In genomic region chr11:108556019-108556418, GRCh38 we compare ENCODE assay signal across 22 cellular contexts.
"Had no signal": no experiment of that assay in that cellular context is flagged by ENCODE, and none has a peak within 500 bp of the region (broad histone marks: within the 10 kb centered on the region; RNA-seq: fewer than 3 reads in every experiment).

No MANE protein-coding gene starts in this region.

- H3K27me3 Mint-ChIP-seq: IgD-negative memory B cell had no signal

- H3K9me3 Mint-ChIP-seq: IgD-negative memory B cell had no signal

- H3K36me3 ChIP-seq: SJSA1 had no signal

- H3K27ac Mint-ChIP-seq: IgD-negative memory B cell had no signal

- H3K27ac ChIP-seq: HL-60, SJSA1, SK-N-MC had no signal

- H3K4me3 Mint-ChIP-seq: IgD-negative memory B cell had no signal

- H3K4me1 ChIP-seq: SJSA1 had no signal

- H3K4me3 ChIP-seq: SJSA1, SK-N-MC had no signal

- H3K9me3 ChIP-seq: SJSA1 had no signal

- H3K27me3 ChIP-seq: SJSA1 had no signal

- FAIRE-seq: HTR-8/SVneo, RCC 7860 had no signal

- H3K36me3 Mint-ChIP-seq: IgD-negative memory B cell had no signal

- DNase-seq: KBM-7, MV-4-11, NCI-H1048, NCI-H1105, NCI-H1417, NCI-H1436 treated with DMSO at 0.1 percent for 48 hours, NCI-H1694, NCI-H187 treated with DMSO at 0.1 percent for 48 hours, NCI-H2029 treated with DMSO at 0.1 percent for 48 hours, NCI-H2227 treated with DMSO at 0.1 percent for 48 hours, NCI-H524, NCI-H526 treated with DMSO at 0.1 percent for 48 hours, NCI-H774, Right ventricle myocardium superior, RPMI8226, SIG-M5 had no signal
